Comparison of ENCODE assay signal across 26 cellular contexts in the genomic region with DNA sequence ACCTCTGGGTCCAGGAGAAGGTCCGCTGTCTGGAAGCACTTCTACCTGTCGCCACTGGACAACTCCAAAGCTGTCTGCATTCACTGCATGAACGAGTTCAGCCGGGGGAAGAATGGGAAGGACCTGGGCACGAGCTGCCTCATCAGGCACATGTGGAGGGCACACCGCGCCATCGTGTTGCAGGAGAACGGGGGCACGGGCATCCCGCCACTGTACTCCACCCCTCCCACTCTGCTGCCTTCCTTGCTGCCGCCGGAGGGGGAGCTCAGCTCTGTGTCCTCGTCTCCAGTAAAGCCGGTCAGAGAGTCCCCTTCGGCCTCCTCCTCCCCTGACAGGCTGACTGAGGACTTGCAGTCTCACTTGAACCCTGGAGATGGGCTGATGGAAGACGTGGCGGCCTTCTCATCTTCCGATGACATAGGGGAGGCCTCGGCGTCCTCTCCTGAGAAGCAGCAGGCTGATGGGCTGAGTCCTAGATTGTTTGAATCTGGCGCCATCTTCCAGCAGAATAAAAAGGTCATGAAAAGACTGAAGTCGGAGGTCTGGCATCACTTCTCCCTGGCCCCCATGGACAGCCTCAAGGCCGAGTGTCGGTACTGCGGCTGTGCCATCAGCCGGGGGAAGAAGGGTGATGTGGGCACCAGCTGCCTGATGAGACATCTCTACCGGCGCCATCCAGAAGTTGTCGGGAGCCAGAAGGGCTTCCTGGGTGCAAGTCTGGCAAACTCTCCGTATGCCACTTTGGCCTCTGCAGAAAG.
"Had no signal": no experiment of that assay in that cellular context is flagged by ENCODE, and none has a peak within 500 bp of the region (broad histone marks: within the 10 kb centered on the region; RNA-seq: fewer than 3 reads in every experiment).

No MANE protein-coding gene starts in this region.

- H3K4me3 ChIP-seq: SJSA1 had no signal

- H3K4me2 ChIP-seq: SK-N-SH had no signal

- ATAC-seq: activated CD8-positive, alpha-beta T cell treated with anti-CD3 and anti-CD28 coated beads for 36 hours; activated naive CD8-positive, alpha-beta T cell treated with anti-CD3 and anti-CD28 coated beads, Interleukin-2, amount 50 U/mL, for 24 hours; activated T-cell treated with anti-CD3 and anti-CD28 coated beads, Interleukin-2, amount 50 U/mL, for 72 hours; activated T-helper 17 cell treated with anti-CD3 and anti-CD28 coated beads, Interleukin-2, amount 50 U/mL, for 72 hours; Panc1 had no signal

- H3K4me1 ChIP-seq: SJSA1 had no signal

- DNase-seq: activated CD4-positive, alpha-beta T cell treated with anti-CD3 and anti-CD28 coated beads, Interleukin-2, amount 10 ng/mL, durations not matched to agents 24 days and 14 days; activated CD8-positive, alpha-beta T cell treated with anti-CD3 and anti-CD28 coated beads for 36 hours; activated naive CD4-positive, alpha-beta T cell treated with anti-CD3 and anti-CD28 coated beads, Interleukin-2, amount 10 ng/mL, durations not matched to agents 7 days and 5 days; activated naive CD8-positive, alpha-beta T cell treated with anti-CD3 and anti-CD28 coated beads, Interleukin-2, amount 50 U/mL, for 24 hours; activated T-cell treated with anti-CD3 and anti-CD28 coated beads, Interleukin-2, amount 50 U/mL, for 1 hour; activated T-cell treated with anti-CD3 and anti-CD28 coated beads, Interleukin-2, amount 50 U/mL, for 72 hours; anterior cingulate cortex; brain microvascular endothelial cell; Kasumi-1; KG1; MM.1S; MV-4-11; NCI-H1092; NCI-H1436 treated with DMSO at 0.1 percent for 48 hours; NCI-H1694 treated with DMSO at 0.1 percent for 48 hours; NCI-H2029; NCI-H345; NCI-H524 treated with DMSO at 0.1 percent for 48 hours; SHP77 treated with DMSO at 0.1 percent for 48 hours; SK-N-SH had no signal

- H3K9me3 Mint-ChIP-seq: activated CD4-positive, alpha-beta T cell treated with anti-CD3 and anti-CD28 coated beads, Interleukin-2, amount 10 ng/mL, durations not matched to agents 24 days and 14 days; activated CD8-positive, alpha-beta T cell treated with anti-CD3 and anti-CD28 coated beads for 36 hours; activated naive CD4-positive, alpha-beta T cell treated with anti-CD3 and anti-CD28 coated beads, Interleukin-2, amount 10 ng/mL, durations not matched to agents 7 days and 5 days; activated naive CD8-positive, alpha-beta T cell treated with anti-CD3 and anti-CD28 coated beads, Interleukin-2, amount 50 U/mL, for 24 hours; activated T-cell treated with anti-CD3 and anti-CD28 coated beads, Interleukin-2, amount 50 U/mL, for 72 hours; activated T-helper 17 cell treated with anti-CD3 and anti-CD28 coated beads, Interleukin-2, amount 50 U/mL, for 72 hours; T-helper 1 cell treated with Interleukin-12 subunit alpha and Interleukin-12 subunit beta and Interleukin-4 antibody, amounts not matched to agents 30 μg/mL and 1 μg/mL, for 36 hours had no signal

- H3K27ac ChIP-seq: brain microvascular endothelial cell, SJSA1 had no signal

- H3K9me3 ChIP-seq: SJSA1, SK-N-SH had no signal

- H3K27me3 ChIP-seq: brain microvascular endothelial cell, SJSA1 had no signal

- H3K9ac ChIP-seq: SK-N-SH had no signal

- H3K27ac Mint-ChIP-seq: activated CD4-positive, alpha-beta T cell treated with anti-CD3 and anti-CD28 coated beads, Interleukin-2, amount 10 ng/mL, durations not matched to agents 24 days and 14 days; activated CD8-positive, alpha-beta T cell treated with anti-CD3 and anti-CD28 coated beads for 36 hours; activated naive CD4-positive, alpha-beta T cell treated with anti-CD3 and anti-CD28 coated beads, Interleukin-2, amount 10 ng/mL, durations not matched to agents 7 days and 5 days; activated naive CD8-positive, alpha-beta T cell; activated naive CD8-positive, alpha-beta T cell treated with anti-CD3 and anti-CD28 coated beads, Interleukin-2, amount 50 U/mL, for 24 hours; activated T-cell treated with anti-CD3 and anti-CD28 coated beads, Interleukin-2, amount 50 U/mL, for 72 hours; activated T-helper 17 cell treated with anti-CD3 and anti-CD28 coated beads, Interleukin-2, amount 50 U/mL, for 72 hours; T-helper 1 cell treated with Interleukin-12 subunit alpha and Interleukin-12 subunit beta and Interleukin-4 antibody, amounts not matched to agents 30 μg/mL and 1 μg/mL, for 36 hours; T-helper 2 cell treated with Interferon-gamma antibody and Interleukin-4, amounts not matched to agents 5 μg/mL and 100 μg/mL, for 36 hours had no signal

- H3K4me3 Mint-ChIP-seq: activated CD4-positive, alpha-beta T cell treated with anti-CD3 and anti-CD28 coated beads, Interleukin-2, amount 10 ng/mL, durations not matched to agents 24 days and 14 days; activated CD8-positive, alpha-beta T cell treated with anti-CD3 and anti-CD28 coated beads for 36 hours; activated naive CD4-positive, alpha-beta T cell treated with anti-CD3 and anti-CD28 coated beads, Interleukin-2, amount 10 ng/mL, durations not matched to agents 7 days and 5 days; activated naive CD8-positive, alpha-beta T cell; activated naive CD8-positive, alpha-beta T cell treated with anti-CD3 and anti-CD28 coated beads, Interleukin-2, amount 50 U/mL, for 24 hours; activated T-cell treated with anti-CD3 and anti-CD28 coated beads, Interleukin-2, amount 50 U/mL, for 72 hours; activated T-helper 17 cell treated with anti-CD3 and anti-CD28 coated beads, Interleukin-2, amount 50 U/mL, for 72 hours; T-helper 1 cell treated with Interleukin-12 subunit alpha and Interleukin-12 subunit beta and Interleukin-4 antibody, amounts not matched to agents 30 μg/mL and 1 μg/mL, for 36 hours; T-helper 2 cell treated with Interferon-gamma antibody and Interleukin-4, amounts not matched to agents 5 μg/mL and 100 μg/mL, for 36 hours had no signal

- H3K27me3 Mint-ChIP-seq: activated CD4-positive, alpha-beta T cell treated with anti-CD3 and anti-CD28 coated beads, Interleukin-2, amount 10 ng/mL, durations not matched to agents 24 days and 14 days; activated CD8-positive, alpha-beta T cell treated with anti-CD3 and anti-CD28 coated beads for 36 hours; activated naive CD4-positive, alpha-beta T cell treated with anti-CD3 and anti-CD28 coated beads, Interleukin-2, amount 10 ng/mL, durations not matched to agents 7 days and 5 days; activated naive CD8-positive, alpha-beta T cell; activated naive CD8-positive, alpha-beta T cell treated with anti-CD3 and anti-CD28 coated beads, Interleukin-2, amount 50 U/mL, for 24 hours; activated T-helper 17 cell treated with anti-CD3 and anti-CD28 coated beads, Interleukin-2, amount 50 U/mL, for 72 hours had no signal
